ENCODE assay signal across 23 cellular contexts in genomic region chr9:20944507-20944906, GRCh38.
DNase-seq lines count a peak whose midpoint lies in the region; ATAC-seq and TF ChIP-seq lines count a peak whose summit lies in the region.
"Had no signal": no experiment of that assay in that cellular context is flagged by ENCODE, and none has a peak within 500 bp of the region (broad histone marks: within the 10 kb centered on the region; RNA-seq: fewer than 3 reads in every experiment).

No MANE protein-coding gene starts in this region.

- no CpG with 5 or more reads among the region's 10 CpGs for WGBS in H9 (ENCODE audit: extremely low coverage, insufficient read length, low lambda C conversion rate)
- 88 to 89% methylated on average over 10 of the region's 10 CpGs for WGBS in testis, 2 donors

- H3K4me1 Mint-ChIP-seq in H9 (peaks cover 28 to 31% of the 10 kb centered on the region in 2 experiments), glutamatergic neuron (ENCODE audit: low read depth, unreplicated experiment) (no peaks in the 10 kb centered on the region)
- H3K4me1 Mint-ChIP-seq in stimulated activated naive B cell treated with anti-CD40 and anti-IgM and Interleukin-4, amounts not matched to agents 10 μg/mL and 1 μg/mL and 100 μg/mL, for 72 hours: peaks cover 5 to 9% of the 10 kb centered on the region in 2 donors

- H3K56ac ChIP-seq in H9 (ENCODE audit: insufficient read length, low read depth, low read length): no peak overlapping the region

- H3K18ac ChIP-seq in H9 (ENCODE audit: insufficient read length, low read depth, low read length): no peak overlapping the region

- H3K27me3 ChIP-seq in H9 (ENCODE audit: insufficient read depth, low read length) (no peaks in the 10 kb centered on the region), testis (no peaks in the 10 kb centered on the region)
- H3K27me3 ChIP-seq: BE2C, BLaER1 had no signal

- H3K23me2 ChIP-seq in H9 (ENCODE audit: insufficient read length, low read depth, low read length, poor library complexity, severe bottlenecking): no peaks in the 10 kb centered on the region

- no peak overlapping the region for H3K4ac ChIP-seq in H9 (ENCODE audit: low read depth, low read length)

- H3K4me1 ChIP-seq in H9 (ENCODE audit: insufficient read depth, low read length) (no peaks in the 10 kb centered on the region; the same call in 1 of the 2 replicates), testis (no peaks in the 10 kb centered on the region)
- H3K4me1 ChIP-seq: BE2C, BLaER1 had no signal

- intact Hi-C loops in testis (cut with DNase I; ENCODE audit: low total_unique reads): loop anchor here (10.0 kb wide), 1 partner anchor 1020 kb away; no protein-coding TSS in a partner anchor

- peaks cover 0 to 8% (median 6%) of the 10 kb centered on the region in 3 experiments; a peak in 2 of 7 replicates for H3K36me3 Mint-ChIP-seq in H9 (ENCODE audit: insufficient read depth in 1 of 3, low read depth in 3 of 3)
- no peaks in the 10 kb centered on the region for H3K36me3 Mint-ChIP-seq in glutamatergic neuron (ENCODE audit: unreplicated experiment)
- H3K36me3 Mint-ChIP-seq in stimulated activated naive B cell treated with anti-CD40 and anti-IgM and Interleukin-4, amounts not matched to agents 10 μg/mL and 1 μg/mL and 100 μg/mL, for 72 hours: peaks cover 0 to 12% of the 10 kb centered on the region in 2 donors

- H4K5ac ChIP-seq in H9 (ENCODE audit: insufficient read length, low read depth, low read length): no peak overlapping the region

- H3K9me3 ChIP-seq in H9 (ENCODE audit: control insufficient read depth, low read depth, low read length): no peaks in the 10 kb centered on the region
- H3K9me3 ChIP-seq in testis: no peaks in the 10 kb centered on the region
- H3K9me3 ChIP-seq: BE2C, BLaER1 had no signal

- H3K36me3 ChIP-seq in testis (ENCODE audit: low read depth, missing control alignments): no peaks in the 10 kb centered on the region
- H3K36me3 ChIP-seq: BE2C, BLaER1 had no signal

- no peak overlapping the region for H2AFZ ChIP-seq in H9 (ENCODE audit: low read length)

- no peaks in the 10 kb centered on the region for H3K79me2 ChIP-seq in H9 (ENCODE audit: insufficient read depth, low read length)

- no peak overlapping the region for H3K4me3 ChIP-seq in testis
- H3K4me3 ChIP-seq: BLaER1, GM12878 had no signal

- H3K14ac ChIP-seq in H9 (ENCODE audit: insufficient read depth, low read length): no peak overlapping the region

- H3T11ph ChIP-seq in H9 (ENCODE audit: low read length): no peak overlapping the region

- TF ChIP-seq CTCF in H9 (conservative IDR thresholded peaks at IDR 0.05) (no peak), glutamatergic neuron (IDR thresholded peaks at IDR 0.05; ENCODE audit: partially characterized antibody, unreplicated experiment) (no peak), testis (IDR thresholded peaks at IDR 0.05) (no peak)

- no peak for ATAC-seq in stimulated activated naive B cell treated with anti-CD40 and anti-IgM and Interleukin-4, amounts not matched to agents 10 μg/mL and 1 μg/mL and 100 μg/mL, for 72 hours (replicated peaks)
- ATAC-seq in GM18505 (IDR thresholded peaks at IDR 0.05; ENCODE audit: unreplicated experiment): no peak
- ATAC-seq: GM12878 had no signal

- DNase-seq in H9: no peak
- DNase-seq in glutamatergic neuron: peak; percentile 9
- no peak for DNase-seq in stimulated activated naive B cell treated with anti-CD40 and anti-IgM and Interleukin-4, amounts not matched to agents 10 μg/mL and 1 μg/mL and 100 μg/mL, for 72 hours
- DNase-seq in testis: no peak
- no peak for DNase-seq in amniotic stem cell (lab: John Stamatoyannopoulos, UW)
- DNase-seq: 8988T; ACHN; BE2C; CD4-positive, alpha-beta memory T cell; CD4-positive, CD25-positive, alpha-beta regulatory T cell; CD8-positive, alpha-beta memory T cell; COR-L47; DMS 273 treated with DMSO at 0.1 percent for 48 hours; DMS153; DMS53; DMS79; DND-41; EL; GDM1 had no signal

- H3K27me3 Mint-ChIP-seq in H9 (ENCODE audit: low read depth) (no peaks in the 10 kb centered on the region), glutamatergic neuron (ENCODE audit: unreplicated experiment) (peaks cover 2% of the 10 kb centered on the region)
- H3K27me3 Mint-ChIP-seq in stimulated activated naive B cell treated with anti-CD40 and anti-IgM and Interleukin-4, amounts not matched to agents 10 μg/mL and 1 μg/mL and 100 μg/mL, for 72 hours: no peaks in the 10 kb centered on the region
- H3K27me3 Mint-ChIP-seq: CD4-positive, alpha-beta memory T cell; CD4-positive, CD25-positive, alpha-beta regulatory T cell; CD8-positive, alpha-beta memory T cell had no signal

- H3K27ac ChIP-seq in H9 (ENCODE audit: insufficient read length, low read depth, low read length): no peak overlapping the region
- no peak overlapping the region for H3K27ac ChIP-seq in testis
- H3K27ac ChIP-seq: BLaER1 had no signal

- H2BK120ac ChIP-seq in H9 (ENCODE audit: low read depth, low read length, poor library complexity, severe bottlenecking): no peak overlapping the region

- no peak overlapping the region for H3K23ac ChIP-seq in H9 (ENCODE audit: insufficient read length, low read depth, low read length)

- no peak overlapping the region for H2BK12ac ChIP-seq in H9 (ENCODE audit: insufficient read length, low read depth, low read length)

- TF ChIP-seq POLR2A in GM18505 (IDR thresholded peaks at IDR 0.05; ENCODE audit: borderline replicate concordance, extremely low read depth, insufficient read depth, insufficient read length) (no peak), testis (IDR thresholded peaks at IDR 0.05) (no peak)

- H3K79me1 ChIP-seq in H9 (ENCODE audit: insufficient read depth, low read depth, low read length, poor library complexity, severe bottlenecking): no peaks in the 10 kb centered on the region

- H3K9me3 Mint-ChIP-seq in H9 (no peaks in the 10 kb centered on the region), glutamatergic neuron (ENCODE audit: unreplicated experiment) (no peaks in the 10 kb centered on the region)
- H3K9me3 Mint-ChIP-seq in stimulated activated naive B cell treated with anti-CD40 and anti-IgM and Interleukin-4, amounts not matched to agents 10 μg/mL and 1 μg/mL and 100 μg/mL, for 72 hours: no peaks in the 10 kb centered on the region
- H3K9me3 Mint-ChIP-seq: CD14-positive monocyte; CD4-positive, alpha-beta memory T cell; CD4-positive, CD25-positive, alpha-beta regulatory T cell; CD8-positive, alpha-beta memory T cell had no signal

- H3K27ac Mint-ChIP-seq in H9 (peak overlapping the region in 1 of 3 experiments; percentile 20; a peak in 1 of 7 replicates), glutamatergic neuron (ENCODE audit: unreplicated experiment) (no peak overlapping the region)
- peak overlapping the region; percentile 27 for H3K27ac Mint-ChIP-seq in stimulated activated naive B cell treated with anti-CD40 and anti-IgM and Interleukin-4, amounts not matched to agents 10 μg/mL and 1 μg/mL and 100 μg/mL, for 72 hours
- H3K27ac Mint-ChIP-seq: CD14-positive monocyte; CD4-positive, alpha-beta memory T cell; CD4-positive, CD25-positive, alpha-beta regulatory T cell had no signal

- H3K4me2 ChIP-seq in H9 (ENCODE audit: insufficient read depth, insufficient read length, low read length): no peak overlapping the region
- H3K4me2 ChIP-seq: BLaER1 had no signal

- H2BK15ac ChIP-seq in H9 (ENCODE audit: low read depth, low read length): no peak overlapping the region

- H3K9ac ChIP-seq in H9 (ENCODE audit: extremely low read depth, insufficient read length, low read length): no peak overlapping the region
- H3K9ac ChIP-seq: BLaER1 had no signal

- no peak overlapping the region for H4K91ac ChIP-seq in H9 (ENCODE audit: insufficient read length, low read depth, low read length)

- H2AK5ac ChIP-seq in H9 (ENCODE audit: insufficient read length, low read length): no peak overlapping the region

- no peak overlapping the region for H2BK5ac ChIP-seq in H9 (ENCODE audit: insufficient read length, low read length)

- no peak overlapping the region for H4K8ac ChIP-seq in H9 (replicated peaks; ENCODE audit: insufficient read length, low read depth, low read length)

- no peak overlapping the region for H3K4me3 Mint-ChIP-seq in H9
- H3K4me3 Mint-ChIP-seq in glutamatergic neuron (ENCODE audit: unreplicated experiment): no peak overlapping the region
- H3K4me3 Mint-ChIP-seq in stimulated activated naive B cell treated with anti-CD40 and anti-IgM and Interleukin-4, amounts not matched to agents 10 μg/mL and 1 μg/mL and 100 μg/mL, for 72 hours: no peak overlapping the region
- H3K4me3 Mint-ChIP-seq: CD14-positive monocyte; CD4-positive, alpha-beta memory T cell; CD4-positive, CD25-positive, alpha-beta regulatory T cell; CD8-positive, alpha-beta memory T cell had no signal

- no peaks in the 10 kb centered on the region for H4K20me1 ChIP-seq in H9 (ENCODE audit: control insufficient read depth, insufficient read depth, insufficient read length)
- H4K20me1 ChIP-seq: BLaER1 had no signal

- peak overlapping the region; percentile 60 for H2BK20ac ChIP-seq in H9 (ENCODE audit: low read depth, low read length, poor library complexity, severe bottlenecking)
